25 cellular contexts compared by ENCODE assay signal in genomic region chr10:24007359-24007758, GRCh38.
"Had no signal": no experiment of that assay in that cellular context is flagged by ENCODE, and none has a peak within 500 bp of the region (broad histone marks: within the 10 kb centered on the region; RNA-seq: fewer than 3 reads in every experiment).

No MANE protein-coding gene starts in this region.

- FAIRE-seq: bronchial epithelial cell, K562 had no signal

- H3K4me3 ChIP-seq: body of pancreas, K562, SJSA1 had no signal

- H3K4me1 ChIP-seq: body of pancreas, SJSA1 had no signal

- H3K27me3 ChIP-seq: body of pancreas, SJSA1 had no signal

- H3K9me3 Mint-ChIP-seq: activated CD4-positive, alpha-beta memory T cell treated with anti-CD3 and anti-CD28 coated beads for 36 hours; activated CD4-positive, alpha-beta T cell treated with anti-CD3 and anti-CD28 coated beads, Interleukin-2, amount 10 ng/mL, durations not matched to agents 7 days and 5 days; activated naive CD4-positive, alpha-beta T cell treated with anti-CD3 and anti-CD28 coated beads, Interleukin-2, amount 50 U/mL, for 72 hours; activated T-cell treated with anti-CD3 and anti-CD28 coated beads, Interleukin-2, amount 50 U/mL, for 4 hours had no signal

- H3K36me3 ChIP-seq: SJSA1 had no signal

- H3K4me1 Mint-ChIP-seq: activated CD4-positive, alpha-beta T cell treated with anti-CD3 and anti-CD28 coated beads, Interleukin-2, amount 10 ng/mL, durations not matched to agents 7 days and 5 days; T-helper 17 cell had no signal

- H3K27ac Mint-ChIP-seq: activated CD4-positive, alpha-beta memory T cell treated with anti-CD3 and anti-CD28 coated beads for 36 hours; activated CD4-positive, alpha-beta T cell treated with anti-CD3 and anti-CD28 coated beads, Interleukin-2, amount 10 ng/mL, durations not matched to agents 7 days and 5 days; activated naive CD4-positive, alpha-beta T cell treated with anti-CD3 and anti-CD28 coated beads, Interleukin-2, amount 50 U/mL, for 72 hours; T-helper 17 cell had no signal

- H3K9me3 ChIP-seq: body of pancreas, SJSA1 had no signal

- H3K27me3 Mint-ChIP-seq: activated CD4-positive, alpha-beta T cell treated with anti-CD3 and anti-CD28 coated beads, Interleukin-2, amount 10 ng/mL, durations not matched to agents 7 days and 5 days had no signal

- H3K36me3 Mint-ChIP-seq: activated CD4-positive, alpha-beta memory T cell treated with anti-CD3 and anti-CD28 coated beads for 36 hours; activated naive CD4-positive, alpha-beta T cell treated with anti-CD3 and anti-CD28 coated beads, Interleukin-2, amount 50 U/mL, for 72 hours had no signal

- DNase-seq: activated CD4-positive, alpha-beta memory T cell treated with anti-CD3 and anti-CD28 coated beads for 36 hours; activated CD4-positive, alpha-beta T cell treated with anti-CD3 and anti-CD28 coated beads, Interleukin-2, amount 10 ng/mL, durations not matched to agents 7 days and 5 days; activated CD4-positive, CD25-positive, alpha-beta regulatory T cell; activated CD8-positive, alpha-beta memory T cell treated with anti-CD3 and anti-CD28 coated beads for 24 hours; activated effector memory CD4-positive, alpha-beta T cell treated with anti-CD3 and anti-CD28 coated beads, Interleukin-2, amount 50 U/mL, for 16 hours; activated naive CD4-positive, alpha-beta T cell treated with Interleukin-2 at 50 U/mL for 16 hours; activated T-cell treated with anti-CD3 and anti-CD28 coated beads, Interleukin-2, amount 50 U/mL, for 4 hours; body of pancreas; Karpas-422; NCI-H1105 treated with DMSO at 0.1 percent for 48 hours; NCI-H1436 treated with DMSO at 0.1 percent for 48 hours; NCI-H187; NCI-H2081; NCI-H510A treated with DMSO at 0.1 percent for 48 hours; NCI-H69; NK-92 treated with Interleukin-12 subunit alpha and Interleukin-12 subunit beta, amount 100 ng/mL, for 24 hours; OCI-M1; RPMI8226; SHP77; T-helper 17 cell had no signal

- H3K27ac ChIP-seq: body of pancreas, SJSA1, VCaP had no signal

- H3K4me3 Mint-ChIP-seq: activated CD4-positive, alpha-beta memory T cell treated with anti-CD3 and anti-CD28 coated beads for 36 hours; activated CD4-positive, alpha-beta T cell treated with anti-CD3 and anti-CD28 coated beads, Interleukin-2, amount 10 ng/mL, durations not matched to agents 7 days and 5 days; activated T-cell treated with anti-CD3 and anti-CD28 coated beads, Interleukin-2, amount 50 U/mL, for 4 hours; T-helper 17 cell had no signal
